ENCODE assay signal across 11 cellular contexts in genomic region chr14:81268016-81268416, GRCh38. TPM values are rescaled to one million over a fixed set of nuclear protein-coding genes. Genes with fewer than 3 reads are reported as not detected.
A peak's percentile ranks its signal among the peaks of the same experiment; 100 is the strongest.
DNase-seq lines count a peak whose midpoint lies in the region; ATAC-seq and TF ChIP-seq lines count a peak whose summit lies in the region.
"Had no signal": no experiment of that assay in that cellular context is flagged by ENCODE, and none has a peak within 500 bp of the region (broad histone marks: within the 10 kb centered on the region; RNA-seq: fewer than 3 reads in every experiment).

No MANE protein-coding gene starts in this region.

- peaks cover 9% of the 10 kb centered on the region for H3K27me3 Mint-ChIP-seq in activated CD4-positive, alpha-beta T cell treated with anti-CD3 and anti-CD28 coated beads for 36 hours
- H3K27me3 Mint-ChIP-seq in effector memory CD8-positive, alpha-beta T cell = peaks cover 36 to 37% of the 10 kb centered on the region in 2 donors
- H3K27me3 Mint-ChIP-seq in neural crest cell (ENCODE audit: low read depth) = no peaks in the 10 kb centered on the region
- no peaks in the 10 kb centered on the region for H3K27me3 Mint-ChIP-seq in progenitor cell of endocrine pancreas

- no peak overlapping the region for H3K4me3 Mint-ChIP-seq in activated CD4-positive, alpha-beta T cell treated with anti-CD3 and anti-CD28 coated beads for 36 hours
- H3K4me3 Mint-ChIP-seq in effector memory CD8-positive, alpha-beta T cell = no peak overlapping the region
- H3K4me3 Mint-ChIP-seq in neural crest cell (no peak overlapping the region), progenitor cell of endocrine pancreas (ENCODE audit: low read depth) (no peak overlapping the region)
- H3K4me3 Mint-ChIP-seq: T-helper 2 cell treated with Interferon-gamma antibody and Interleukin-4, amounts not matched to agents 5 μg/mL and 100 μg/mL, for 36 hours had no signal

- intact Hi-C loops in activated CD4-positive, alpha-beta T cell treated with anti-CD3 and anti-CD28 coated beads for 36 hours (cut with DNase I, micrococcal nuclease) = no loop called here

- no peak overlapping the region for H3K27ac Mint-ChIP-seq in activated CD4-positive, alpha-beta T cell treated with anti-CD3 and anti-CD28 coated beads for 36 hours
- no peak overlapping the region for H3K27ac Mint-ChIP-seq in effector memory CD8-positive, alpha-beta T cell
- H3K27ac Mint-ChIP-seq in neural crest cell (ENCODE audit: unreplicated experiment) (no peak overlapping the region), progenitor cell of endocrine pancreas (no peak overlapping the region)
- H3K27ac Mint-ChIP-seq: T-helper 2 cell treated with Interferon-gamma antibody and Interleukin-4, amounts not matched to agents 5 μg/mL and 100 μg/mL, for 36 hours had no signal

- CTCF ChIA-PET in activated CD4-positive, alpha-beta T cell treated with anti-CD3 and anti-CD28 coated beads for 36 hours (lab: Charles Lee) = interaction anchor here (0.7 to 5.2 kb wide), 7 partner anchors 33 to 197 kb away, joined by 3 to 58 read pairs (median 6); no protein-coding TSS in a partner anchor

- no peaks in the 10 kb centered on the region for H3K36me3 Mint-ChIP-seq in activated CD4-positive, alpha-beta T cell treated with anti-CD3 and anti-CD28 coated beads for 36 hours (ENCODE audit: low read depth)
- H3K36me3 Mint-ChIP-seq in effector memory CD8-positive, alpha-beta T cell (ENCODE audit: insufficient read depth) = no peaks in the 10 kb centered on the region
- H3K36me3 Mint-ChIP-seq in neural crest cell (ENCODE audit: low read depth) (no peaks in the 10 kb centered on the region), progenitor cell of endocrine pancreas (ENCODE audit: insufficient read depth) (peaks cover 12% of the 10 kb centered on the region)

- H3K4me1 Mint-ChIP-seq in activated CD4-positive, alpha-beta T cell treated with anti-CD3 and anti-CD28 coated beads for 36 hours = peaks cover 16% of the 10 kb centered on the region
- no peaks in the 10 kb centered on the region for H3K4me1 Mint-ChIP-seq in effector memory CD8-positive, alpha-beta T cell (ENCODE audit: low read depth in 2 of 2)
- H3K4me1 Mint-ChIP-seq in neural crest cell (peaks cover 30% of the 10 kb centered on the region), progenitor cell of endocrine pancreas (ENCODE audit: low read depth) (peaks cover 8% of the 10 kb centered on the region)

- POLR2A ChIA-PET in activated CD4-positive, alpha-beta T cell treated with anti-CD3 and anti-CD28 coated beads for 36 hours (lab: Charles Lee) = no interaction called here

- no peaks in the 10 kb centered on the region for H3K9me3 Mint-ChIP-seq in activated CD4-positive, alpha-beta T cell treated with anti-CD3 and anti-CD28 coated beads for 36 hours (ENCODE audit: low read depth)
- no peaks in the 10 kb centered on the region for H3K9me3 Mint-ChIP-seq in effector memory CD8-positive, alpha-beta T cell
- H3K9me3 Mint-ChIP-seq in neural crest cell (no peaks in the 10 kb centered on the region), progenitor cell of endocrine pancreas (ENCODE audit: low read depth) (no peaks in the 10 kb centered on the region)
- H3K9me3 Mint-ChIP-seq: T-helper 2 cell treated with Interferon-gamma antibody and Interleukin-4, amounts not matched to agents 5 μg/mL and 100 μg/mL, for 36 hours had no signal

- DNase-seq in activated CD4-positive, alpha-beta T cell treated with anti-CD3 and anti-CD28 coated beads for 36 hours = peak; percentile 22
- no peak for DNase-seq in activated CD4-positive, alpha-beta T cell treated with anti-CD3 and anti-CD28 coated beads, Interleukin-2, amount 50 U/mL, for 48 hours
- DNase-seq in Kasumi-1 (lab: John Stamatoyannopoulos, UW) (peak; percentile 61 to 82), neural crest cell (ENCODE audit: low read depth, low spot score) (no peak), pons (ENCODE audit: low spot score) (no peak), NCI-H446 treated with DMSO at 0.1 percent for 48 hours (lab: John Stamatoyannopoulos, UW) (no peak), progenitor cell of endocrine pancreas (ENCODE audit: low spot score, unreplicated experiment) (no peak)
- DNase-seq in effector memory CD8-positive, alpha-beta T cell = no peak
- DNase-seq: MV-4-11, upper lobe of right lung had no signal

- peak; percentile 87 for ATAC-seq in activated CD4-positive, alpha-beta T cell treated with anti-CD3 and anti-CD28 coated beads for 36 hours
- peak; percentile 22 for ATAC-seq in effector memory CD8-positive, alpha-beta T cell (replicated peaks)
- ATAC-seq: upper lobe of right lung had no signal

- peak; percentile 28 for TF ChIP-seq CTCF in neural crest cell (conservative IDR thresholded peaks at IDR 0.05)
- no peak for TF ChIP-seq CTCF in progenitor cell of endocrine pancreas (IDR thresholded peaks at IDR 0.05; ENCODE audit: unreplicated experiment)

RNA-seq across cellular contexts. Expression of gene GTF2A1, which starts 47.3 kb away (rescaled TPM):
- total RNA-seq in activated CD4-positive, alpha-beta T cell treated with anti-CD3 and anti-CD28 coated beads for 36 hours = 10 to 100 TPM; 40.3 to 57.8 TPM
- total RNA-seq in neural crest cell = 42.0 and 42.7 TPM in 2 replicates
- total RNA-seq in progenitor cell of endocrine pancreas = 29.7 and 33.4 TPM in 2 replicates

Comparison
In these comparisons a context has a peak if more than half of its experiments do, and no peak if none do; other contexts are left out.
1. DNase-seq: peak in activated CD4-positive, alpha-beta T cell treated with anti-CD3 and anti-CD28 coated beads for 36 hours (single experiment) and Kasumi-1 (2 of 2); none in activated CD4-positive, alpha-beta T cell treated with anti-CD3 and anti-CD28 coated beads, Interleukin-2, amount 50 U/mL, for 48 hours (0 of 2), effector memory CD8-positive, alpha-beta T cell (0 of 3), neural crest cell (single experiment), pons (single experiment), NCI-H446 treated with DMSO at 0.1 percent for 48 hours (single experiment) and progenitor cell of endocrine pancreas (single experiment).